ENCODE assay signal across 8 cellular contexts in genomic region chr12:10331642-10332239, GRCh38. TPM values are rescaled to one million over a fixed set of nuclear protein-coding genes. Genes with fewer than 3 reads are reported as not detected.
DNase-seq lines count a peak whose midpoint lies in the region; ATAC-seq, FAIRE-seq and TF ChIP-seq lines count a peak whose summit lies in the region.

No MANE protein-coding gene starts in this region.

- no peak for TF ChIP-seq POLR2A in endothelial cell of umbilical vein (IDR thresholded peaks at IDR 0.05; ENCODE audit: low read depth, low read length)

- ATAC-seq in HG03108 (IDR thresholded peaks at IDR 0.05; ENCODE audit: unreplicated experiment) (no peak), HG03159 (IDR thresholded peaks at IDR 0.05; ENCODE audit: unreplicated experiment) (no peak), GM19351 (IDR thresholded peaks at IDR 0.05; ENCODE audit: unreplicated experiment) (no peak)

- no peaks in the 10 kb centered on the region for H3K36me3 ChIP-seq in endothelial cell of umbilical vein (ENCODE audit: control insufficient read depth in 2 of 2, extremely low read depth in 1 of 2, insufficient read depth in 2 of 2, low read length in 2 of 2)

- no peak overlapping the region for H3K9ac ChIP-seq in endothelial cell of umbilical vein (replicated peaks; ENCODE audit: extremely low read depth, insufficient read depth, low read length)

- H3K4me3 ChIP-seq in endothelial cell of umbilical vein (replicated peaks in 1 of 3; ENCODE audit: insufficient read depth in 1 of 3, low read depth in 1 of 3, low read length in 3 of 3): no peak overlapping the region

- no peaks in the 10 kb centered on the region for H3K27me3 ChIP-seq in endothelial cell of umbilical vein (ENCODE audit: control insufficient read depth in 2 of 2, insufficient read depth in 2 of 2, low read length in 2 of 2)

- TF ChIP-seq CTCF in endothelial cell of umbilical vein (IDR thresholded peaks at IDR 0.05; ENCODE audit: extremely low read depth in 1 of 2, insufficient read depth in 1 of 2, low read depth in 1 of 2, low read length in 2 of 2): peak; percentile 59 to 65

- H4K20me1 ChIP-seq in endothelial cell of umbilical vein (replicated peaks; ENCODE audit: control insufficient read depth, extremely low read depth, insufficient read depth, low read length): no peaks in the 10 kb centered on the region

- H3K9me3 ChIP-seq in endothelial cell of umbilical vein (replicated peaks; ENCODE audit: control insufficient read depth, insufficient read depth, low read length): no peaks in the 10 kb centered on the region

- no peak overlapping the region for H3K4me2 ChIP-seq in endothelial cell of umbilical vein (ENCODE audit: insufficient read depth, low read length)

- CTCF ChIA-PET in endothelial cell of umbilical vein (lab: Charles Lee): interaction anchor here (0.6 to 2.9 kb wide), 14 partner anchors 9 to 418 kb away, joined by 3 to 54 read pairs (median 6); no protein-coding TSS in a partner anchor

- no peak for TF ChIP-seq EP300 in Ishikawa (IDR thresholded peaks at IDR 0.05; ENCODE audit: borderline replicate concordance)

- POLR2A ChIA-PET in endothelial cell of umbilical vein (lab: Charles Lee): no interaction called here

- no peaks in the 10 kb centered on the region for H3K9me1 ChIP-seq in endothelial cell of umbilical vein (replicated peaks; ENCODE audit: control insufficient read depth, extremely low read depth, insufficient read depth, low read length)

- intact Hi-C loops in endothelial cell of umbilical vein (cut with micrococcal nuclease): loop anchor here (1.0 to 10.0 kb wide), 7 partner anchors 96 to 419 kb away; partner anchors contain the start of genes MAGOHB and STYK1

- FAIRE-seq in endothelial cell of umbilical vein (lab: Jason Lieb, UNC): peak; percentile 85

- H3K27ac ChIP-seq in endothelial cell of umbilical vein (ENCODE audit: insufficient read depth, low read depth, low read length): no peak overlapping the region

- DNase-seq in DMS114 treated with DMSO at 0.1 percent for 48 hours (lab: John Stamatoyannopoulos, UW; ENCODE audit: unreplicated experiment): peak; percentile 69
- peak; percentile 67 for DNase-seq in RKO (ENCODE audit: low spot score)
- peak; percentile 62 for DNase-seq in endothelial cell of umbilical vein (ENCODE audit: low read depth, low spot score)
- DNase-seq in myocyte (ENCODE audit: low read depth): peak; percentile 66

- peak; percentile 98 for TF ChIP-seq RAD21 in Ishikawa (IDR thresholded peaks at IDR 0.05; ENCODE audit: low read depth)

- BruUV-seq in endothelial cell of umbilical vein (replicated peaks; lab: Mats Ljungman, UMichigan): no TSS peak

- dilution Hi-C loops in endothelial cell of umbilical vein (cut with MboI; ENCODE audit: extremely low pct_ligation_motif_present, low sequenced_read_pairs): no loop called here

- H3K4me1 ChIP-seq in endothelial cell of umbilical vein (ENCODE audit: control insufficient read depth, extremely low read depth, insufficient read depth, low read length): no peaks in the 10 kb centered on the region

- H3K79me2 ChIP-seq in endothelial cell of umbilical vein (ENCODE audit: control insufficient read depth, insufficient read depth, low read length): no peaks in the 10 kb centered on the region

- no peak overlapping the region for H2AFZ ChIP-seq in endothelial cell of umbilical vein (ENCODE audit: low read depth, low read length)

TF ChIP-seq in Ishikawa, 13 proteins besides CTCF, POLR2A, EP300 and RAD21:
- TF ChIP-seq, protein P1, sequence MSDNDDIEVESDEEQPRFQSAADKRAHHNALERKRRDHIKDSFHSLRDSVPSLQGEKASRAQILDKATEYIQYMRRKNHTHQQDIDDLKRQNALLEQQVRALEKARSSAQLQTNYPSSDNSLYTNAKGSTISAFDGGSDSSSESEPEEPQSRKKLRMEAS (IDR thresholded peaks at IDR 0.05): no peak
- TF ChIP-seq EGR1 (IDR thresholded peaks at IDR 0.05) (no peak), TCF12 (IDR thresholded peaks at IDR 0.05; ENCODE audit: low read depth) (no peak), NFIC (IDR thresholded peaks at IDR 0.05) (no peak), TEAD4 (IDR thresholded peaks at IDR 0.05) (no peak)
- TF ChIP-seq, protein P2, sequence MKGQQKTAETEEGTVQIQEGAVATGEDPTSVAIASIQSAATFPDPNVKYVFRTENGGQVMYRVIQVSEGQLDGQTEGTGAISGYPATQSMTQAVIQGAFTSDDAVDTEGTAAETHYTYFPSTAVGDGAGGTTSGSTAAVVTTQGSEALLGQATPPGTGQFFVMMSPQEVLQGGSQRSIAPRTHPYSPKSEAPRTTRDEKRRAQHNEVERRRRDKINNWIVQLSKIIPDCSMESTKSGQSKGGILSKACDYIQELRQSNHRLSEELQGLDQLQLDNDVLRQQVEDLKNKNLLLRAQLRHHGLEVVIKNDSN (IDR thresholded peaks at IDR 0.05): no peak

TF ChIP-seq in endothelial cell of umbilical vein, 7 proteins besides CTCF, POLR2A, EP300 and RAD21:
- TF ChIP-seq MYC (IDR thresholded peaks at IDR 0.05; ENCODE audit: low read depth, low read length) (no peak), JUN (IDR thresholded peaks at IDR 0.05; ENCODE audit: borderline replicate concordance, insufficient read depth, insufficient read length, low read depth) (no peak), GATA2 (IDR thresholded peaks at IDR 0.05; ENCODE audit: insufficient read depth, insufficient read length, low read depth, low read length) (no peak), FOS (IDR thresholded peaks at IDR 0.05; ENCODE audit: borderline replicate concordance, insufficient read depth, low read length) (no peak), EZH2 (IDR thresholded peaks at IDR 0.05; ENCODE audit: borderline replicate concordance, low read depth, low read length, severe bottlenecking) (no peak), POLR2AphosphoS5 (IDR thresholded peaks at IDR 0.05; ENCODE audit: insufficient read depth, low read depth, low read length) (no peak)
- TF ChIP-seq, protein P1 (IDR thresholded peaks at IDR 0.05; ENCODE audit: insufficient read depth, insufficient read length): no peak

RNA-seq across cellular contexts. Expression of gene KLRD1, which starts 24.1 kb away (rescaled TPM):
- total RNA-seq in endothelial cell of umbilical vein: 0.13 and 0.18 TPM in 2 replicates
- 0.06 and 0.15 TPM in 2 replicates for polyA plus RNA-seq in endothelial cell of umbilical vein
- polyA plus RNA-seq in endothelial cell of umbilical vein (2011; cell fraction: cytosol; rRNA removed): 0.01 and 0.05 TPM in 2 replicates
- 0.53 and 0.85 TPM in 2 replicates for polyA plus RNA-seq in endothelial cell of umbilical vein (2011; cell fraction: nucleus; rRNA removed)
- polyA plus RNA-seq in endothelial cell of umbilical vein (2012): 0.21 and 0.63 TPM in 2 replicates
- polyA minus RNA-seq in endothelial cell of umbilical vein: 0.39 and 0.40 TPM in 2 replicates
- not detected for polyA minus RNA-seq in endothelial cell of umbilical vein (2011; cell fraction: cytosol; rRNA and poly(A)+ RNA removed)
- 1.2 and 1.3 TPM in 2 replicates for polyA minus RNA-seq in endothelial cell of umbilical vein (2011; cell fraction: nucleus; rRNA and poly(A)+ RNA removed)
- total RNA-seq in myocyte: under 0.01 and 0.03 TPM in 2 replicates
- polyA plus RNA-seq in myocyte (2012): 0.04 TPM

RNA-seq across cellular contexts. Expression of gene KLRK1, which starts 58.1 kb away (rescaled TPM):
- total RNA-seq in endothelial cell of umbilical vein: not detected in 2 replicates
- polyA plus RNA-seq in endothelial cell of umbilical vein: not detected in 2 replicates
- not detected in 2 replicates for polyA plus RNA-seq in endothelial cell of umbilical vein (2011; cell fraction: cytosol; rRNA removed)
- polyA plus RNA-seq in endothelial cell of umbilical vein (2011; cell fraction: nucleus; rRNA removed): 0.08 TPM in 1 of 2 replicates, not detected in the other
- 0.17 and 0.41 TPM in 2 replicates for polyA plus RNA-seq in endothelial cell of umbilical vein (2012)
- not detected in 2 replicates for polyA minus RNA-seq in endothelial cell of umbilical vein
- polyA minus RNA-seq in endothelial cell of umbilical vein (2011; cell fraction: cytosol; rRNA and poly(A)+ RNA removed): 40.6 TPM
- polyA minus RNA-seq in endothelial cell of umbilical vein (2011; cell fraction: nucleus; rRNA and poly(A)+ RNA removed): not detected in 2 replicates
- total RNA-seq in myocyte: 0.21 TPM in 1 of 2 replicates, not detected in the other
- polyA plus RNA-seq in myocyte (2012): 0.08 TPM
